31 cellular contexts compared by ENCODE assay signal in the genomic region with DNA sequence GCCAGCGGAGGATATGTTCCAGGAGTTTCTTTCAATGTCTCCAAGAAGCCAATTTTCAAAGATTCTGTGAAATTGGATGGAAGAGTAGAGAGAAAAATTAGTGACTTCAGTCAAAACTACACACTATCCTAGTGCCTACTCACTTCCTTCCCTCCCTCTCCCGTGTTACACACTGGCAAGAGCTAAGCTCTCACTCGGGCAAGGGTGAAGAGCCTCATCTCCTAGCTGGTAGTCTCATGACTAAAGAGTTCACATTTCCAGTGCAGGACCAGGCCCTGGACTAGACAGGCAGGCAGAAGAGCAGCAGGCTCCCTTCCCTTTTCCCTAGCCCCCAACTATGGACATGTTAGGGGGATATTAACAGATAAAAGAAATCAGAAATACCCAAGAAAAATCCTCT. TPM values are rescaled to one million over a fixed set of nuclear protein-coding genes. Genes with fewer than 3 reads are reported as not detected.
"Had no signal": no experiment of that assay in that cellular context is flagged by ENCODE, and none has a peak within 500 bp of the region (broad histone marks: within the 10 kb centered on the region; RNA-seq: fewer than 3 reads in every experiment).

No MANE protein-coding gene starts in this region.

- H3K4me3 ChIP-seq: ascending aorta, cardiac muscle cell had no signal

- H3K27me3 ChIP-seq: ascending aorta, cardiac muscle cell had no signal

- H3K9me3 ChIP-seq: ascending aorta had no signal

- H3K36me3 ChIP-seq: cardiac muscle cell had no signal

- ATAC-seq: activated CD8-positive, alpha-beta T cell treated with anti-CD3 and anti-CD28 coated beads for 36 hours; activated naive CD4-positive, alpha-beta T cell treated with anti-CD3 and anti-CD28 coated beads, Interleukin-2, amount 50 U/mL, for 72 hours; activated T-cell treated with anti-CD3 and anti-CD28 coated beads, Interleukin-2, amount 50 U/mL, for 4 hours; activated T-cell treated with anti-CD3 and anti-CD28 coated beads, Interleukin-2, amount 50 U/mL, for 72 hours; activated T-helper 17 cell treated with anti-CD3 and anti-CD28 coated beads, Interleukin-2, amount 50 U/mL, for 72 hours had no signal

- H3K27ac ChIP-seq: ascending aorta, cardiac muscle cell, VCaP had no signal

- DNase-seq: activated B cell treated with CpG ODN at 0.5 μM for 24 hours; activated CD4-positive, alpha-beta memory T cell treated with anti-CD3 and anti-CD28 coated beads for 36 hours; activated CD4-positive, alpha-beta T cell treated with anti-CD3 and anti-CD28 coated beads for 4 hours; activated CD4-positive, alpha-beta T cell treated with anti-CD3 and anti-CD28 coated beads, Interleukin-2, amount 10 ng/mL, durations not matched to agents 24 days and 14 days; activated CD4-positive, alpha-beta T cell treated with anti-CD3 and anti-CD28 coated beads, Interleukin-2, amount 50 U/mL, for 1 hour; activated CD4-positive, alpha-beta T cell treated with anti-CD3 and anti-CD28 coated beads, Interleukin-2, amount 50 U/mL, for 4 hours; activated CD4-positive, CD25-positive, alpha-beta regulatory T cell treated with anti-CD3 and anti-CD28 coated beads, Interleukin-2, amount 50 U/mL, for 72 hours; activated CD8-positive, alpha-beta memory T cell treated with anti-CD3 and anti-CD28 coated beads, Interleukin-2, amount 50 U/mL, for 4 hours; activated CD8-positive, alpha-beta T cell treated with anti-CD3 and anti-CD28 coated beads for 36 hours; activated effector memory CD4-positive, alpha-beta T cell treated with anti-CD3 and anti-CD28 coated beads, Interleukin-2, amount 50 U/mL, for 16 hours; activated gamma-delta T cell treated with Interleukin-2 at 50 U/mL for 16 hours; activated naive CD4-positive, alpha-beta T cell; activated naive CD4-positive, alpha-beta T cell treated with anti-CD3 and anti-CD28 coated beads for 36 hours; activated naive CD4-positive, alpha-beta T cell treated with anti-CD3 and anti-CD28 coated beads, Interleukin-2, amount 50 U/mL, for 16 hours; activated naive CD8-positive, alpha-beta T cell treated with anti-CD3 and anti-CD28 coated beads for 36 hours; activated T-cell treated with anti-CD3 and anti-CD28 coated beads for 4 hours; activated T-cell treated with anti-CD3 and anti-CD28 coated beads, Interleukin-2, amount 50 U/mL, for 1 hour; activated T-cell treated with anti-CD3 and anti-CD28 coated beads, Interleukin-2, amount 50 U/mL, for 4 hours; activated T-cell treated with anti-CD3 and anti-CD28 coated beads, Interleukin-2, amount 50 U/mL, for 72 hours; amygdala; anterior cingulate cortex; caudate nucleus; T-helper 1 cell; T-helper 2 cell; T-helper 9 cell had no signal

- H3K4me1 ChIP-seq: ascending aorta had no signal

RNA-seq across cellular contexts. Expression of gene SASH3, which starts 33.9 kb away (rescaled TPM):
- total RNA-seq: bronchial epithelial cell, cardiac muscle cell had no signal
